ENCODE assay signal across 17 cellular contexts in the genomic region with DNA sequence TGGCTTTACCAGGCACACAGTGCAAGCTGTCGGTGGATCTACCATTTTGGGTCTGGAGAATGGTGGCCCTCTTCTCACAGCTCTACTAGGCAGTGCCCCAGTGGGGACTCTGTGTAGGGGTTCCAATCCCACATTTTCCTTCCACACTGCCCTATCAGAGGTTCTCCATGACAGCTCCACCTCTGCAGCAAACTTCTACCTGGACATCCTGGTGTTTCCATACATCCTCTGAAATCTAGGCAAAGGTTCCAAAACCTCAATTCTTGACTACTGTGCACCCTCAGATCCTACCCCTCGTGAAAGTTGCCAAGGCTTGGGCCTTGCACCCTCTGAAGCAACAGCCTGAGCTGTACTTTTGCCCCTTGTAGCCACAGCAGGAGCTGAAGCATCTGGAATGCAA.
"Had no signal": no experiment of that assay in that cellular context is flagged by ENCODE, and none has a peak within 500 bp of the region (broad histone marks: within the 10 kb centered on the region; RNA-seq: fewer than 3 reads in every experiment).

No MANE protein-coding gene starts in this region.

- H3K27ac ChIP-seq: coronary artery, dorsolateral prefrontal cortex, esophagus muscularis mucosa, foreskin keratinocyte, gastroesophageal sphincter, heart left ventricle, hepatocyte, left lung, lower lobe of right lung had no signal

- H3K4me2 ChIP-seq: hepatocyte had no signal

- H3K27me3 ChIP-seq: esophagus muscularis mucosa, foreskin keratinocyte, gastroesophageal sphincter, heart left ventricle, hepatocyte, left lung had no signal

- H2AFZ ChIP-seq: hepatocyte had no signal

- H3K4me1 ChIP-seq: esophagus muscularis mucosa, foreskin keratinocyte, gastroesophageal sphincter, left lung, lower lobe of right lung had no signal

- DNase-seq: dermis blood vessel endothelial cell; dorsolateral prefrontal cortex; effector CD4-positive, alpha-beta T cell; effector memory CD4-positive, alpha-beta T cell; foreskin keratinocyte; heart left ventricle; hypothalamus; left cardiac atrium; left lung; left ventricle myocardium superior; lower lobe of right lung; mesendoderm; midbrain had no signal

- H3K36me3 ChIP-seq: esophagus muscularis mucosa, gastroesophageal sphincter, left lung, lower lobe of right lung had no signal

- H3K4me3 ChIP-seq: coronary artery, dorsolateral prefrontal cortex, esophagus muscularis mucosa, gastroesophageal sphincter, heart left ventricle, hepatocyte, left lung, lower lobe of right lung had no signal

- H3K9me3 ChIP-seq: esophagus muscularis mucosa, gastroesophageal sphincter, lower lobe of right lung had no signal
